ENCODE assay signal across 27 cellular contexts in the genomic region with DNA sequence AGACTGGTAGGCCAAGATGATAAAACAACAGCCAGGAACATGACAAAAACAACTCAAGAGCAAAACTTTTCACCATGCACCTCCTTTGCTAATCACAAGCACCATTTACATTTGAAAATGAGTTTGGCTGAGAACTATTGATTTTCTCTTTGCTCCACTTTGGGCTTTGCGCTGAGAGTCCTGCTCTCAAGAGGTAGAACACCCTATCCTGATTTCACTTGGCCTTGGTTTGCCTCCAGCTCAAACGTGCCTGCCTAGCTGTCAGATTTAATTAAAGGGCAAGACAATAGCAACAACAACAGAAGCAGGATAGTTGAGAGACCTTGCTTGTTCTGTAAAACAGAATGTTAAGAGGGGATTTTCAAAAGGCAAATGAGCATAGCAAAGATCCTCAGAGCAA.
"Had no signal": no experiment of that assay in that cellular context is flagged by ENCODE, and none has a peak within 500 bp of the region (broad histone marks: within the 10 kb centered on the region; RNA-seq: fewer than 3 reads in every experiment).

No MANE protein-coding gene starts in this region.

- ATAC-seq: activated CD8-positive, alpha-beta memory T cell treated with anti-CD3 and anti-CD28 coated beads, Interleukin-2, amount 10 ng/mL, durations not matched to agents 7 days and 5 days; activated CD8-positive, alpha-beta T cell treated with anti-CD3 and anti-CD28 coated beads, Interleukin-2, amount 10 ng/mL, durations not matched to agents 7 days and 5 days; activated naive CD8-positive, alpha-beta T cell treated with anti-CD3 and anti-CD28 coated beads, Interleukin-2, amount 50 U/mL, for 24 hours; foreskin keratinocyte; heart left ventricle; left colon; stimulated activated memory B cell treated with anti-CD40 and anti-IgM and Interleukin-4, amounts not matched to agents 10 μg/mL and 1 μg/mL and 100 μg/mL, for 72 hours; stimulated activated naive CD8-positive, alpha-beta T cell treated with anti-CD3 and anti-CD28 coated beads, Interleukin-15, amount 100 ng/mL, for 72 hours had no signal

- H3K27me3 ChIP-seq: breast epithelium, esophagus muscularis mucosa, foreskin keratinocyte, ovary, uterus had no signal

- H3K4me3 ChIP-seq: breast epithelium, esophagus muscularis mucosa, heart left ventricle, ovary, prostate gland, smooth muscle cell, uterus had no signal

- H3K4me1 ChIP-seq: breast epithelium, esophagus muscularis mucosa, foreskin keratinocyte, prostate gland, uterus had no signal

- H3K36me3 ChIP-seq: breast epithelium, esophagus muscularis mucosa, heart left ventricle, ovary, prostate gland, uterus had no signal

- DNase-seq: activated B cell treated with CpG ODN at 0.5 μM for 24 hours; activated CD8-positive, alpha-beta memory T cell treated with anti-CD3 and anti-CD28 coated beads, Interleukin-2, amount 10 ng/mL, durations not matched to agents 7 days and 5 days; activated CD8-positive, alpha-beta T cell treated with anti-CD3 and anti-CD28 coated beads, Interleukin-2, amount 10 ng/mL, durations not matched to agents 7 days and 5 days; activated naive CD8-positive, alpha-beta T cell treated with anti-CD3 and anti-CD28 coated beads, Interleukin-2, amount 50 U/mL, for 24 hours; activated T-cell treated with anti-CD3 and anti-CD28 coated beads, Interleukin-2, amount 50 U/mL, for 48 hours; amygdala; endodermal cell; foreskin keratinocyte; heart left ventricle; hypothalamus; immature natural killer cell; kidney; left colon; naive B cell; nephron progenitor cell; ovary; stimulated activated CD4-positive, alpha-beta T cell treated with anti-CD3 and anti-CD28 coated beads, Interleukin-1b, Interleukin-23, amount 100 ng/mL, for 48 hours; stimulated activated CD4-positive, alpha-beta T cell treated with anti-CD3 and anti-CD28 coated beads, Interleukin-4, amount 100 ng/mL, for 4 hours; stimulated activated CD8-positive, alpha-beta memory T cell treated with anti-CD3 and anti-CD28 coated beads, Interleukin-4, amount 100 ng/mL, for 48 hours; stimulated activated naive CD8-positive, alpha-beta T cell treated with anti-CD3 and anti-CD28 coated beads, Interleukin-15, amount 100 ng/mL, for 72 hours; substantia nigra; uterus had no signal

- H3K4me2 ChIP-seq: smooth muscle cell had no signal

- H3K27ac ChIP-seq: breast epithelium, esophagus muscularis mucosa, foreskin keratinocyte, heart left ventricle, ovary, prostate gland, uterus had no signal

- H3K9me3 ChIP-seq: breast epithelium, esophagus muscularis mucosa, heart left ventricle, ovary, prostate gland, uterus had no signal
